Comparison of ENCODE assay signal across 11 cellular contexts in genomic region chr16:88509749-88510069, GRCh38.
"Had no signal": no experiment of that assay in that cellular context is flagged by ENCODE, and none has a peak within 500 bp of the region (broad histone marks: within the 10 kb centered on the region; RNA-seq: fewer than 3 reads in every experiment).

No MANE protein-coding gene starts in this region.

- H3K4me3 ChIP-seq: heart right ventricle, left ventricle myocardium inferior, upper lobe of left lung had no signal

- H3K27me3 ChIP-seq: heart right ventricle, upper lobe of left lung had no signal

- ATAC-seq: activated T-cell treated with anti-CD3 and anti-CD28 coated beads, Interleukin-2, amount 50 U/mL, for 4 hours; heart right ventricle; stimulated activated effector memory CD8-positive, alpha-beta T cell treated with anti-CD3 and anti-CD28 coated beads, Interleukin-12 subunit alpha, Interleukin-12 subunit beta, amount 100 ng/mL, for 72 hours had no signal

- H3K4me1 ChIP-seq: heart right ventricle, left ventricle myocardium inferior had no signal

- H3K9me3 ChIP-seq: heart right ventricle, left ventricle myocardium inferior, upper lobe of left lung had no signal

- H3K27ac ChIP-seq: heart right ventricle, left ventricle myocardium inferior, upper lobe of left lung had no signal

- DNase-seq: activated CD4-positive, alpha-beta memory T cell treated with anti-CD3 and anti-CD28 coated beads for 36 hours; activated gamma-delta T cell; activated naive CD8-positive, alpha-beta T cell treated with anti-CD3 and anti-CD28 coated beads for 36 hours; activated T-cell treated with anti-CD3 and anti-CD28 coated beads, Interleukin-2, amount 50 U/mL, for 4 hours; anterior cingulate cortex; foreskin melanocyte; heart right ventricle; left ventricle myocardium inferior; T-helper 9 cell had no signal

- H3K36me3 ChIP-seq: heart right ventricle, left ventricle myocardium inferior, upper lobe of left lung had no signal
